In genomic region chrX:16828126-16828908, GRCh38 we compare ENCODE assay signal across 11 cellular contexts. TPM values are rescaled to one million over a fixed set of nuclear protein-coding genes. Genes with fewer than 3 reads are reported as not detected.
A peak's percentile ranks its signal among the peaks of the same experiment; 100 is the strongest.
DNase-seq lines count a peak whose midpoint lies in the region; ATAC-seq and TF ChIP-seq lines count a peak whose summit lies in the region.
"Had no signal": no experiment of that assay in that cellular context is flagged by ENCODE, and none has a peak within 500 bp of the region (broad histone marks: within the 10 kb centered on the region; RNA-seq: fewer than 3 reads in every experiment).

No MANE protein-coding gene starts in this region.

- peaks cover 50% of the 10 kb centered on the region for H3K36me3 Mint-ChIP-seq in endodermal cell (ENCODE audit: low read depth)
- peaks cover 14% of the 10 kb centered on the region for H3K36me3 Mint-ChIP-seq in activated CD4-positive, alpha-beta T cell treated with anti-CD3 and anti-CD28 coated beads, Interleukin-2, amount 10 ng/mL, durations not matched to agents 24 days and 14 days (ENCODE audit: low read depth)

- no peak overlapping the region for H3K4me3 Mint-ChIP-seq in endodermal cell
- no peak overlapping the region for H3K4me3 Mint-ChIP-seq in activated CD4-positive, alpha-beta T cell treated with anti-CD3 and anti-CD28 coated beads, Interleukin-2, amount 10 ng/mL, durations not matched to agents 24 days and 14 days

- peak overlapping the region; percentile 81 for H3K27ac Mint-ChIP-seq in endodermal cell
- no peak overlapping the region for H3K27ac Mint-ChIP-seq in activated CD4-positive, alpha-beta T cell treated with anti-CD3 and anti-CD28 coated beads, Interleukin-2, amount 10 ng/mL, durations not matched to agents 24 days and 14 days

- ATAC-seq in upper lobe of right lung (peak; percentile 54), HG03175 (IDR thresholded peaks at IDR 0.05; ENCODE audit: unreplicated experiment) (no peak)

- intact Hi-C loops in upper lobe of right lung (cut with DNase I), result loop anchor here (10.0 kb wide), 1 partner anchor 216 kb away; no protein-coding TSS in a partner anchor
- intact Hi-C loops in activated CD4-positive, alpha-beta T cell treated with anti-CD3 and anti-CD28 coated beads, Interleukin-2, amount 10 ng/mL, durations not matched to agents 24 days and 14 days (cut with micrococcal nuclease), result loop anchor here (5.0 kb wide), 2 partner anchors 39 to 219 kb away; no protein-coding TSS in a partner anchor

- no peaks in the 10 kb centered on the region for H3K9me3 Mint-ChIP-seq in endodermal cell
- no peaks in the 10 kb centered on the region for H3K9me3 Mint-ChIP-seq in activated CD4-positive, alpha-beta T cell treated with anti-CD3 and anti-CD28 coated beads, Interleukin-2, amount 10 ng/mL, durations not matched to agents 24 days and 14 days

- H3K36me3 ChIP-seq in endodermal cell (ENCODE audit: control insufficient read depth, insufficient read depth, low read length) (peaks cover 38% of the 10 kb centered on the region), upper lobe of right lung (peaks cover 18% of the 10 kb centered on the region)

- DNase-seq in NOMO-1 treated with DMSO at 0.1 percent for 48 hours (lab: John Stamatoyannopoulos, UW; ENCODE audit: unreplicated experiment) (peak; percentile 27), NOMO-1 treated with dmso at 0.1 percent for 144 hours (lab: John Stamatoyannopoulos, UW; ENCODE audit: unreplicated experiment) (no peak), endodermal cell (no peak), medulla oblongata (ENCODE audit: extremely low spot score) (peak; percentile 16), upper lobe of right lung (no peak), NCI-H2081 treated with DMSO at 0.1 percent for 48 hours (lab: John Stamatoyannopoulos, UW) (no peak)
- no peak for DNase-seq in activated CD4-positive, alpha-beta T cell treated with anti-CD3 and anti-CD28 coated beads, Interleukin-2, amount 10 ng/mL, durations not matched to agents 24 days and 14 days
- DNase-seq: caudate nucleus; NK-92 treated with Interleukin-12 subunit alpha and Interleukin-12 subunit beta, amount 100 ng/mL, for 24 hours; stimulated activated CD4-positive, alpha-beta T cell treated with anti-CD3 and anti-CD28 coated beads, Interleukin-4, amount 100 ng/mL, for 24 hours had no signal

- H3K9me3 ChIP-seq in endodermal cell (ENCODE audit: control insufficient read depth, low read length) (no peaks in the 10 kb centered on the region), upper lobe of right lung (no peaks in the 10 kb centered on the region)

- 92 to 100% methylated on average over 1 to 6 of the region's 6 CpGs for WGBS in endodermal cell (ENCODE audit: insufficient coverage in 1 of 2, insufficient read length in 1 of 2), 2 experiments

- H3K9ac ChIP-seq in endodermal cell (ENCODE audit: extremely low read depth, low read length, poor library complexity, severe bottlenecking), result no peak overlapping the region

- H3K27ac ChIP-seq in endodermal cell (ENCODE audit: low read depth, low read length) (no peak overlapping the region), upper lobe of right lung (peak overlapping the region; percentile 58)

- no peak for TF ChIP-seq CTCF in endodermal cell (conservative IDR thresholded peaks at IDR 0.05)
- no peak for TF ChIP-seq CTCF in upper lobe of right lung (IDR thresholded peaks at IDR 0.05)

- H3K4me3 ChIP-seq in endodermal cell (ENCODE audit: low read length) (no peak overlapping the region), upper lobe of right lung (no peak overlapping the region)

- H3K4me1 Mint-ChIP-seq in endodermal cell, result peaks cover 13% of the 10 kb centered on the region
- H3K4me1 Mint-ChIP-seq in activated CD4-positive, alpha-beta T cell treated with anti-CD3 and anti-CD28 coated beads, Interleukin-2, amount 10 ng/mL, durations not matched to agents 24 days and 14 days, result peaks cover 8% of the 10 kb centered on the region

- H3K4me1 ChIP-seq in endodermal cell (ENCODE audit: control insufficient read depth, insufficient read depth, low read length) (no peaks in the 10 kb centered on the region), upper lobe of right lung (no peaks in the 10 kb centered on the region)

- H3K27me3 ChIP-seq in endodermal cell (ENCODE audit: control insufficient read depth, insufficient read depth, low read length, poor library complexity, severe bottlenecking) (no peaks in the 10 kb centered on the region), upper lobe of right lung (no peaks in the 10 kb centered on the region)

- H3K27me3 Mint-ChIP-seq in endodermal cell (ENCODE audit: insufficient read depth), result no peaks in the 10 kb centered on the region
- H3K27me3 Mint-ChIP-seq in activated CD4-positive, alpha-beta T cell treated with anti-CD3 and anti-CD28 coated beads, Interleukin-2, amount 10 ng/mL, durations not matched to agents 24 days and 14 days, result no peaks in the 10 kb centered on the region

RNA-seq across cellular contexts. Expression of gene RBBP7, which starts 41.8 kb away (rescaled TPM):
- 100 to 1,000 TPM; 135 to 239 TPM for total RNA-seq in endodermal cell
- 124 TPM for polyA plus RNA-seq in endodermal cell (2013, experiment 1 of 2)
- polyA plus RNA-seq in endodermal cell (2013, experiment 2 of 2), result 120 TPM
- total RNA-seq in upper lobe of right lung, result 63.4 TPM
- 136 and 137 TPM in 2 replicates for total RNA-seq in activated CD4-positive, alpha-beta T cell treated with anti-CD3 and anti-CD28 coated beads, Interleukin-2, amount 10 ng/mL, durations not matched to agents 24 days and 14 days

RNA-seq across cellular contexts. Expression of gene TXLNG, which starts 42.1 kb away (rescaled TPM):
- 10 to 100 TPM; 13.8 to 31.0 TPM for total RNA-seq in endodermal cell
- polyA plus RNA-seq in endodermal cell (2013, experiment 1 of 2), result 13.4 TPM
- polyA plus RNA-seq in endodermal cell (2013, experiment 2 of 2), result 11.2 TPM
- total RNA-seq in upper lobe of right lung, result 12.1 TPM
- 23.4 and 24.4 TPM in 2 replicates for total RNA-seq in activated CD4-positive, alpha-beta T cell treated with anti-CD3 and anti-CD28 coated beads, Interleukin-2, amount 10 ng/mL, durations not matched to agents 24 days and 14 days

Comparison
In these comparisons a context has a peak if more than half of its experiments do, and no peak if none do; other contexts are left out.
1. DNase-seq: peak in NOMO-1 treated with DMSO at 0.1 percent for 48 hours (single experiment) and medulla oblongata (single experiment); none in NOMO-1 treated with dmso at 0.1 percent for 144 hours (single experiment), endodermal cell (single experiment), upper lobe of right lung (single experiment), activated CD4-positive, alpha-beta T cell treated with anti-CD3 and anti-CD28 coated beads, Interleukin-2, amount 10 ng/mL, durations not matched to agents 24 days and 14 days (single experiment) and NCI-H2081 treated with DMSO at 0.1 percent for 48 hours (single experiment).